Comparison of ENCODE assay signal across 1 cellular context in the genomic region with DNA sequence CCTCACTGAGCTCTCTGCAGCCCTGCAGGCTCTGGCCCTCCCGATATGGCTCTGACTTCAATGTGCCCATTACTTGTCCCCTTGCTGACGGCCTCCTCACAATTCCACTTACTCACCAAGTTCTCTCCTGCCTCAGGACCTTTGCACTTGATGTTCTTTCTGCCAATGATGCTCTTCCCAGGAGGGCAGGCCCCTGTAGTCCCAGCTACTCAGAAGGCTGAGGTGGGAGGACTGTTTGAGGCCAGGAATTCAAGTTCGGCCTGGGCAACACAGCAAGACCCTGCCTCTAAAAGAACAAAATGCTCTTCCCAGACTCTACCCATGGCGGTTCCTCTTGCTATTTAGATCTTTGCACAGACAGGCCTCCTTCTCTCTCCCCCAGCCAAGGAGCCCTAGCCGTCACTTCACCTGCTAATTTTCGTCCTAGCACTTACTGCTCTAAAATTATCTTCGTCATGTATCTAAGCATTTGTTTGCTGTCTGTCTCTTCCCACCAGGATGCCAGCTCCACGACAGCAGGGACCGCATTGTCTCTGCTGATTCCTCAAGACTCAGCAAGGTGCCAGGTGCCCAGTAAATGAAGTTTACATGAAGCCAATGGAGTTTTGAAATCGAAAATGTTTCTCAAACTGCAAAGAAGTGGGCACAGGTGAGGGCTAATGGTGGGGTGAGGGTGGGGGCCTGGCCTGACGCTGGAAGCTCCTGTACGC.
A peak's percentile ranks its signal among the peaks of the same experiment; 100 is the strongest.
TF ChIP-seq lines count a peak whose summit lies in the region.

No MANE protein-coding gene starts in this region.

TF ChIP-seq in HepG2, 621 proteins besides CTCF, POLR2A, EP300 and RAD21:
- TF ChIP-seq, protein P1, sequence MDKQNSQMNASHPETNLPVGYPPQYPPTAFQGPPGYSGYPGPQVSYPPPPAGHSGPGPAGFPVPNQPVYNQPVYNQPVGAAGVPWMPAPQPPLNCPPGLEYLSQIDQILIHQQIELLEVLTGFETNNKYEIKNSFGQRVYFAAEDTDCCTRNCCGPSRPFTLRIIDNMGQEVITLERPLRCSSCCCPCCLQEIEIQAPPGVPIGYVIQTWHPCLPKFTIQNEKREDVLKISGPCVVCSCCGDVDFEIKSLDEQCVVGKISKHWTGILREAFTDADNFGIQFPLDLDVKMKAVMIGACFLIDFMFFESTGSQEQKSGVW (CRISPR knock-in tag; IDR thresholded peaks at IDR 0.05; ENCODE audit: borderline replicate concordance), result no peak
- TF ChIP-seq ZNF629 (CRISPR knock-in tag; conservative IDR thresholded peaks at IDR 0.05) (0 out of 2 replicates have a peak, but pooled peaks have one; percentile 26), ZNF143 (CRISPR knock-in tag; IDR thresholded peaks at IDR 0.05) (no peak), NR2C2 (CRISPR knock-in tag; IDR thresholded peaks at IDR 0.05; ENCODE audit: borderline replicate concordance) (0 out of 2 replicates have a peak, but pooled peaks have one; percentile 21), ZNF121 (CRISPR knock-in tag; IDR thresholded peaks at IDR 0.05) (peak; percentile 67; the same call in 1 of the 2 replicates), XRCC5 (optimal IDR thresholded peaks at IDR 0.05; ENCODE audit: low read length) (no peak), ADNP (CRISPR knock-in tag; IDR thresholded peaks at IDR 0.05) (0 out of 2 replicates have a peak, but pooled peaks have one; percentile 22), TAF15 (IDR thresholded peaks at IDR 0.05; ENCODE audit: low read depth, low read length, poor library complexity, severe bottlenecking) (no peak), ATAD3A (CRISPR knock-in tag; IDR thresholded peaks at IDR 0.05) (no peak), NR1H2 (CRISPR knock-in tag; IDR thresholded peaks at IDR 0.05; ENCODE audit: borderline replicate concordance, low read depth) (no peak), ARNT2 (CRISPR knock-in tag; IDR thresholded peaks at IDR 0.05; ENCODE audit: low read depth) (peak; percentile 11; the same call in 1 of the 2 replicates), ZMYM3 (CRISPR knock-in tag; IDR thresholded peaks at IDR 0.05) (peak; percentile 60), ZNF34 (CRISPR knock-in tag; IDR thresholded peaks at IDR 0.05; ENCODE audit: borderline replicate concordance) (0 out of 2 replicates have a peak, but pooled peaks have one; percentile 44), KDM1A (CRISPR knock-in tag; IDR thresholded peaks at IDR 0.05) (peak; percentile 67), FOXA3 (CRISPR knock-in tag; IDR thresholded peaks at IDR 0.05) (no peak), ZFP36L1 (CRISPR knock-in tag; IDR thresholded peaks at IDR 0.05) (no peak), SP5 (CRISPR knock-in tag; IDR thresholded peaks at IDR 0.05; ENCODE audit: borderline replicate concordance, low read depth) (no peak), ZNF260 (CRISPR knock-in tag; IDR thresholded peaks at IDR 0.05; ENCODE audit: borderline replicate concordance, low read depth) (no peak), TMF1 (CRISPR knock-in tag; IDR thresholded peaks at IDR 0.05; ENCODE audit: low read depth) (no peak), MEIS1 (CRISPR knock-in tag; IDR thresholded peaks at IDR 0.05; ENCODE audit: borderline replicate concordance) (peak; percentile 44; the same call in 1 of the 2 replicates), TBP (CRISPR knock-in tag; IDR thresholded peaks at IDR 0.05) (no peak), MTA1 (CRISPR knock-in tag; IDR thresholded peaks at IDR 0.05; ENCODE audit: borderline replicate concordance) (0 out of 2 replicates have a peak, but pooled peaks have one; percentile 31)
- TF ChIP-seq, protein P2, sequence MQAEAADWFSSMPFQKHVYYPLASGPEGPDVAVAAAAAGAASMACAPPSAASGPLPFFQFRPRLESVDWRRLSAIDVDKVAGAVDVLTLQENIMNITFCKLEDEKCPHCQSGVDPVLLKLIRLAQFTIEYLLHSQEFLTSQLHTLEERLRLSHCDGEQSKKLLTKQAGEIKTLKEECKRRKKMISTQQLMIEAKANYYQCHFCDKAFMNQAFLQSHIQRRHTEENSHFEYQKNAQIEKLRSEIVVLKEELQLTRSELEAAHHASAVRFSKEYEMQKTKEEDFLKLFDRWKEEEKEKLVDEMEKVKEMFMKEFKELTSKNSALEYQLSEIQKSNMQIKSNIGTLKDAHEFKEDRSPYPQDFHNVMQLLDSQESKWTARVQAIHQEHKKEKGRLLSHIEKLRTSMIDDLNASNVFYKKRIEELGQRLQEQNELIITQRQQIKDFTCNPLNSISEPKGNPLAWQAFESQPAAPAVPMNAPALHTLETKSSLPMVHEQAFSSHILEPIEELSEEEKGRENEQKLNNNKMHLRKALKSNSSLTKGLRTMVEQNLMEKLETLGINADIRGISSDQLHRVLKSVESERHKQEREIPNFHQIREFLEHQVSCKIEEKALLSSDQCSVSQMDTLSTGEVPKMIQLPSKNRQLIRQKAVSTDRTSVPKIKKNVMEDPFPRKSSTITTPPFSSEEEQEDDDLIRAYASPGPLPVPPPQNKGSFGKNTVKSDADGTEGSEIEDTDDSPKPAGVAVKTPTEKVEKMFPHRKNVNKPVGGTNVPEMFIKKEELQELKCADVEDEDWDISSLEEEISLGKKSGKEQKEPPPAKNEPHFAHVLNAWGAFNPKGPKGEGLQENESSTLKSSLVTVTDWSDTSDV (CRISPR knock-in tag; IDR thresholded peaks at IDR 0.05), result no peak
- TF ChIP-seq, protein P3, sequence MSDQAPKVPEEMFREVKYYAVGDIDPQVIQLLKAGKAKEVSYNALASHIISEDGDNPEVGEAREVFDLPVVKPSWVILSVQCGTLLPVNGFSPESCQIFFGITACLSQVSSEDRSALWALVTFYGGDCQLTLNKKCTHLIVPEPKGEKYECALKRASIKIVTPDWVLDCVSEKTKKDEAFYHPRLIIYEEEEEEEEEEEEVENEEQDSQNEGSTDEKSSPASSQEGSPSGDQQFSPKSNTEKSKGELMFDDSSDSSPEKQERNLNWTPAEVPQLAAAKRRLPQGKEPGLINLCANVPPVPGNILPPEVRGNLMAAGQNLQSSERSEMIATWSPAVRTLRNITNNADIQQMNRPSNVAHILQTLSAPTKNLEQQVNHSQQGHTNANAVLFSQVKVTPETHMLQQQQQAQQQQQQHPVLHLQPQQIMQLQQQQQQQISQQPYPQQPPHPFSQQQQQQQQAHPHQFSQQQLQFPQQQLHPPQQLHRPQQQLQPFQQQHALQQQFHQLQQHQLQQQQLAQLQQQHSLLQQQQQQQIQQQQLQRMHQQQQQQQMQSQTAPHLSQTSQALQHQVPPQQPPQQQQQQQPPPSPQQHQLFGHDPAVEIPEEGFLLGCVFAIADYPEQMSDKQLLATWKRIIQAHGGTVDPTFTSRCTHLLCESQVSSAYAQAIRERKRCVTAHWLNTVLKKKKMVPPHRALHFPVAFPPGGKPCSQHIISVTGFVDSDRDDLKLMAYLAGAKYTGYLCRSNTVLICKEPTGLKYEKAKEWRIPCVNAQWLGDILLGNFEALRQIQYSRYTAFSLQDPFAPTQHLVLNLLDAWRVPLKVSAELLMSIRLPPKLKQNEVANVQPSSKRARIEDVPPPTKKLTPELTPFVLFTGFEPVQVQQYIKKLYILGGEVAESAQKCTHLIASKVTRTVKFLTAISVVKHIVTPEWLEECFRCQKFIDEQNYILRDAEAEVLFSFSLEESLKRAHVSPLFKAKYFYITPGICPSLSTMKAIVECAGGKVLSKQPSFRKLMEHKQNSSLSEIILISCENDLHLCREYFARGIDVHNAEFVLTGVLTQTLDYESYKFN (CRISPR knock-in tag; conservative IDR thresholded peaks at IDR 0.05), result 0 out of 2 replicates have a peak, but pooled peaks have one; percentile 26
- TF ChIP-seq, protein P4, sequence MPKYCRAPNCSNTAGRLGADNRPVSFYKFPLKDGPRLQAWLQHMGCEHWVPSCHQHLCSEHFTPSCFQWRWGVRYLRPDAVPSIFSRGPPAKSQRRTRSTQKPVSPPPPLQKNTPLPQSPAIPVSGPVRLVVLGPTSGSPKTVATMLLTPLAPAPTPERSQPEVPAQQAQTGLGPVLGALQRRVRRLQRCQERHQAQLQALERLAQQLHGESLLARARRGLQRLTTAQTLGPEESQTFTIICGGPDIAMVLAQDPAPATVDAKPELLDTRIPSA (CRISPR knock-in tag; IDR thresholded peaks at IDR 0.05; ENCODE audit: borderline replicate concordance), result no peak
- TF ChIP-seq, protein P5, sequence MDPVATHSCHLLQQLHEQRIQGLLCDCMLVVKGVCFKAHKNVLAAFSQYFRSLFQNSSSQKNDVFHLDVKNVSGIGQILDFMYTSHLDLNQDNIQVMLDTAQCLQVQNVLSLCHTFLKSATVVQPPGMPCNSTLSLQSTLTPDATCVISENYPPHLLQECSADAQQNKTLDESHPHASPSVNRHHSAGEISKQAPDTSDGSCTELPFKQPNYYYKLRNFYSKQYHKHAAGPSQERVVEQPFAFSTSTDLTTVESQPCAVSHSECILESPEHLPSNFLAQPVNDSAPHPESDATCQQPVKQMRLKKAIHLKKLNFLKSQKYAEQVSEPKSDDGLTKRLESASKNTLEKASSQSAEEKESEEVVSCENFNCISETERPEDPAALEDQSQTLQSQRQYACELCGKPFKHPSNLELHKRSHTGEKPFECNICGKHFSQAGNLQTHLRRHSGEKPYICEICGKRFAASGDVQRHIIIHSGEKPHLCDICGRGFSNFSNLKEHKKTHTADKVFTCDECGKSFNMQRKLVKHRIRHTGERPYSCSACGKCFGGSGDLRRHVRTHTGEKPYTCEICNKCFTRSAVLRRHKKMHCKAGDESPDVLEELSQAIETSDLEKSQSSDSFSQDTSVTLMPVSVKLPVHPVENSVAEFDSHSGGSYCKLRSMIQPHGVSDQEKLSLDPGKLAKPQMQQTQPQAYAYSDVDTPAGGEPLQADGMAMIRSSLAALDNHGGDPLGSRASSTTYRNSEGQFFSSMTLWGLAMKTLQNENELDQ (CRISPR knock-in tag; IDR thresholded peaks at IDR 0.05; ENCODE audit: borderline replicate concordance), result no peak
